In genomic region chr7:121138262-121138933, GRCh38 we compare ENCODE assay signal across 7 cellular contexts.
A peak's percentile ranks its signal among the peaks of the same experiment; 100 is the strongest.
DNase-seq lines count a peak whose midpoint lies in the region; ATAC-seq and TF ChIP-seq lines count a peak whose summit lies in the region.

No MANE protein-coding gene starts in this region.

- intact Hi-C loops in left ventricle myocardium inferior (cut with micrococcal nuclease), result no loop called here

- no peaks in the 10 kb centered on the region for H3K9me3 ChIP-seq in left ventricle myocardium inferior (replicated peaks)

- TF ChIP-seq CTCF in GM13976 (IDR thresholded peaks at IDR 0.05; ENCODE audit: borderline replicate concordance, control extremely low read depth, extremely low read depth, insufficient read depth, missing control alignments) (no peak), left ventricle myocardium inferior (IDR thresholded peaks at IDR 0.05; ENCODE audit: borderline replicate concordance) (no peak)

- no peak overlapping the region for H3K4me3 ChIP-seq in left ventricle myocardium inferior

- H3K27me3 Mint-ChIP-seq in activated naive CD8-positive, alpha-beta T cell, result peaks cover 1% of the 10 kb centered on the region

- H3K4me1 Mint-ChIP-seq in activated naive CD8-positive, alpha-beta T cell (ENCODE audit: low read depth), result peaks cover 14% of the 10 kb centered on the region

- in situ Hi-C loops in GM13976 (cut with MboI; ENCODE audit: low sequenced_read_pairs, unreplicated experiment), result loop anchor here (25.0 kb wide), 1 partner anchor 399 kb away; no protein-coding TSS in a partner anchor

- H3K4me3 Mint-ChIP-seq in activated naive CD8-positive, alpha-beta T cell, result no peak overlapping the region

- H3K27ac Mint-ChIP-seq in activated naive CD8-positive, alpha-beta T cell, result peak overlapping the region; percentile 73

- peak; percentile 12 for DNase-seq in M059J (ENCODE audit: low read depth)
- no peak for DNase-seq in GM13976 (ENCODE audit: low spot score)
- no peak for DNase-seq in glomerular visceral epithelial cell (ENCODE audit: extremely low spot score)
- DNase-seq in left ventricle myocardium inferior, result no peak

- H3K27me3 ChIP-seq in left ventricle myocardium inferior (ENCODE audit: low read depth), result no peaks in the 10 kb centered on the region

- ATAC-seq in GM18519 (IDR thresholded peaks at IDR 0.05; ENCODE audit: low FRiP score, unreplicated experiment) (peak; percentile 100), GM21723 (IDR thresholded peaks at IDR 0.05; ENCODE audit: unreplicated experiment) (peak; percentile 100)

- no peaks in the 10 kb centered on the region for H3K9me3 Mint-ChIP-seq in activated naive CD8-positive, alpha-beta T cell (ENCODE audit: low read depth)

- H3K27ac ChIP-seq in left ventricle myocardium inferior (replicated peaks), result no peak overlapping the region

- no peaks in the 10 kb centered on the region for H3K36me3 Mint-ChIP-seq in activated naive CD8-positive, alpha-beta T cell

- H3K36me3 ChIP-seq in left ventricle myocardium inferior, result peaks cover 62% of the 10 kb centered on the region

- no peaks in the 10 kb centered on the region for H3K4me1 ChIP-seq in left ventricle myocardium inferior
